Comparison of ENCODE assay signal across 26 cellular contexts in the genomic region with DNA sequence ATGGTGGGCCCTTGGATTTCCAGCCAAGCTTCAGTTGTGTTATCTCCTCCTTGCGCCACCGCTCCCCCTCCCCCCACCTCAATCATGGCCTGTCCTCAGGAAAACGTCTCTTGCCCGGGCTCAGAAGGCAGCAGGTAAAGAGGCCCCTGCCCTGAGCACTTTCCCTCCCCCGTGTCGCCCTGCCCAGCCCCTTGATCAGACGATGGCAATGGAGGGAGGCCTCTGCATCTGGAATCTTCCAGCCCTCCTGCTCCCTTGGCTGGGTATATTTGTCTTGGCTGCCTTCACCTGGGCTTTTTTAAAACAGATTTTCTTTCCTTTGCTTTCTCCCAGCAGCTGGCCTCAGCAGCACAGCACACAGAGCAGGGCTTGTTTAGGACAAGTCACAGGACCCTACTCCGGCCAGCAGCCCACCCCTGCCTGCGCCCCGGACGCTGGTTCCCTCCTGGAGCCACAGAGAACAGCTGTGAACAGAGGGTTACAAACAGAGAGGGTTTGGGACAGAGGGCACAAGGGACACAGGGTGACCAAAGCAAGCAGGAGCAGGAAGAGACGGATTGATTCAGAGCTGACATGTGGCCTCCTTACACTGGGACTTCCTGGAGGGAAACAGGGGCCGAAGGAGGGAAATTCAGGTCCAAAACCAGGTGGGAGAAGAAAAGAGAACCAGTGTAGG.
"Had no signal": no experiment of that assay in that cellular context is flagged by ENCODE, and none has a peak within 500 bp of the region (broad histone marks: within the 10 kb centered on the region; RNA-seq: fewer than 3 reads in every experiment).

No MANE protein-coding gene starts in this region.

- H3K27me3 ChIP-seq: colonic mucosa, right atrium auricular region had no signal

- H3K27ac ChIP-seq: colonic mucosa, epithelial cell of prostate, left lung, right atrium auricular region, skin epidermis, suprapubic skin, transverse colon had no signal

- H3K27ac Mint-ChIP-seq: activated CD4-positive, alpha-beta memory T cell treated with anti-CD3 and anti-CD28 coated beads, Interleukin-2, amount 10 ng/mL, durations not matched to agents 7 days and 5 days; activated CD4-positive, alpha-beta T cell treated with anti-CD3 and anti-CD28 coated beads, Interleukin-2, amount 10 ng/mL, durations not matched to agents 7 days and 5 days; activated naive CD8-positive, alpha-beta T cell treated with anti-CD3 and anti-CD28 coated beads, Interleukin-2, amount 10 ng/mL, durations not matched to agents 7 days and 5 days; activated T-cell treated with anti-CD3 and anti-CD28 coated beads, Interleukin-2, amount 50 U/mL, for 24 hours; stimulated activated effector memory CD8-positive, alpha-beta T cell treated with anti-CD3 and anti-CD28 coated beads, Interleukin-12 subunit alpha, Interleukin-12 subunit beta, amount 100 ng/mL, for 72 hours; T-helper 17 cell had no signal

- H3K9me3 Mint-ChIP-seq: activated CD4-positive, alpha-beta memory T cell treated with anti-CD3 and anti-CD28 coated beads, Interleukin-2, amount 10 ng/mL, durations not matched to agents 7 days and 5 days; activated CD4-positive, alpha-beta T cell treated with anti-CD3 and anti-CD28 coated beads, Interleukin-2, amount 10 ng/mL, durations not matched to agents 7 days and 5 days; activated naive CD4-positive, alpha-beta T cell treated with anti-CD3 and anti-CD28 coated beads, Interleukin-2, amount 10 ng/mL, durations not matched to agents 7 days and 5 days; activated naive CD8-positive, alpha-beta T cell treated with anti-CD3 and anti-CD28 coated beads, Interleukin-2, amount 10 ng/mL, durations not matched to agents 7 days and 5 days; activated T-cell treated with anti-CD3 and anti-CD28 coated beads, Interleukin-2, amount 50 U/mL, for 24 hours; naive B cell; nephron progenitor cell; stimulated activated effector memory CD8-positive, alpha-beta T cell treated with anti-CD3 and anti-CD28 coated beads, Interleukin-12 subunit alpha, Interleukin-12 subunit beta, amount 100 ng/mL, for 72 hours had no signal

- H3K4me3 ChIP-seq: colonic mucosa, left lung, lung, right atrium auricular region, skin epidermis, suprapubic skin, transverse colon had no signal

- H3K4me3 Mint-ChIP-seq: activated CD4-positive, alpha-beta memory T cell treated with anti-CD3 and anti-CD28 coated beads, Interleukin-2, amount 10 ng/mL, durations not matched to agents 7 days and 5 days; activated CD4-positive, alpha-beta T cell treated with anti-CD3 and anti-CD28 coated beads, Interleukin-2, amount 10 ng/mL, durations not matched to agents 7 days and 5 days; activated naive CD4-positive, alpha-beta T cell treated with anti-CD3 and anti-CD28 coated beads, Interleukin-2, amount 10 ng/mL, durations not matched to agents 7 days and 5 days; activated naive CD8-positive, alpha-beta T cell treated with anti-CD3 and anti-CD28 coated beads, Interleukin-2, amount 10 ng/mL, durations not matched to agents 7 days and 5 days; activated T-cell treated with anti-CD3 and anti-CD28 coated beads, Interleukin-2, amount 50 U/mL, for 24 hours; stimulated activated effector memory CD8-positive, alpha-beta T cell treated with anti-CD3 and anti-CD28 coated beads, Interleukin-12 subunit alpha, Interleukin-12 subunit beta, amount 100 ng/mL, for 72 hours; T-helper 17 cell had no signal

- DNase-seq: activated CD4-positive, alpha-beta memory T cell treated with anti-CD3 and anti-CD28 coated beads, Interleukin-2, amount 10 ng/mL, durations not matched to agents 7 days and 5 days; activated CD4-positive, alpha-beta T cell treated with anti-CD3 and anti-CD28 coated beads for 1 hour; activated CD4-positive, alpha-beta T cell treated with anti-CD3 and anti-CD28 coated beads, Interleukin-2, amount 10 ng/mL, durations not matched to agents 7 days and 5 days; activated CD8-positive, alpha-beta memory T cell treated with anti-CD3 and anti-CD28 coated beads, Interleukin-2, amount 50 U/mL, for 48 hours; activated gamma-delta T cell; activated naive CD4-positive, alpha-beta T cell treated with anti-CD3 and anti-CD28 coated beads, Interleukin-2, amount 10 ng/mL, durations not matched to agents 7 days and 5 days; activated naive CD8-positive, alpha-beta T cell treated with anti-CD3 and anti-CD28 coated beads, Interleukin-2, amount 10 ng/mL, durations not matched to agents 7 days and 5 days; activated T-cell treated with anti-CD3 and anti-CD28 coated beads, Interleukin-2, amount 50 U/mL, for 24 hours; colonic mucosa; effector CD8-positive, alpha-beta T cell; kidney glomerular epithelial cell; left lung; mesendoderm; naive B cell; nephron progenitor cell; stimulated activated CD4-positive, alpha-beta T cell treated with anti-CD3 and anti-CD28 coated beads, Interleukin-12 subunit alpha, Interleukin-12 subunit beta, amount 100 ng/mL, for 4 hours; stimulated activated CD4-positive, alpha-beta T cell treated with anti-CD3 and anti-CD28 coated beads, Interleukin-4, amount 100 ng/mL, for 1 hour; T-helper 17 cell; T1000; transverse colon had no signal

- H3K36me3 ChIP-seq: colonic mucosa, left lung, right atrium auricular region, suprapubic skin, transverse colon had no signal

- H3K27me3 Mint-ChIP-seq: activated CD4-positive, alpha-beta T cell treated with anti-CD3 and anti-CD28 coated beads, Interleukin-2, amount 10 ng/mL, durations not matched to agents 7 days and 5 days had no signal

- H3K36me3 Mint-ChIP-seq: activated naive CD4-positive, alpha-beta T cell treated with anti-CD3 and anti-CD28 coated beads, Interleukin-2, amount 10 ng/mL, durations not matched to agents 7 days and 5 days; activated naive CD8-positive, alpha-beta T cell treated with anti-CD3 and anti-CD28 coated beads, Interleukin-2, amount 10 ng/mL, durations not matched to agents 7 days and 5 days; naive B cell; stimulated activated effector memory CD8-positive, alpha-beta T cell treated with anti-CD3 and anti-CD28 coated beads, Interleukin-12 subunit alpha, Interleukin-12 subunit beta, amount 100 ng/mL, for 72 hours had no signal

- H3K9me3 ChIP-seq: colonic mucosa, left lung, right atrium auricular region, suprapubic skin, transverse colon had no signal

- H3K4me1 Mint-ChIP-seq: activated CD4-positive, alpha-beta memory T cell treated with anti-CD3 and anti-CD28 coated beads, Interleukin-2, amount 10 ng/mL, durations not matched to agents 7 days and 5 days; activated CD4-positive, alpha-beta T cell treated with anti-CD3 and anti-CD28 coated beads, Interleukin-2, amount 10 ng/mL, durations not matched to agents 7 days and 5 days; activated naive CD4-positive, alpha-beta T cell treated with anti-CD3 and anti-CD28 coated beads, Interleukin-2, amount 10 ng/mL, durations not matched to agents 7 days and 5 days; activated naive CD8-positive, alpha-beta T cell treated with anti-CD3 and anti-CD28 coated beads, Interleukin-2, amount 10 ng/mL, durations not matched to agents 7 days and 5 days; stimulated activated effector memory CD8-positive, alpha-beta T cell treated with anti-CD3 and anti-CD28 coated beads, Interleukin-12 subunit alpha, Interleukin-12 subunit beta, amount 100 ng/mL, for 72 hours had no signal

- H3K4me1 ChIP-seq: colonic mucosa, left lung, right atrium auricular region, suprapubic skin, transverse colon had no signal
